In genomic region chr5:84715686-84716085, GRCh38 we compare ENCODE assay signal across 20 cellular contexts.
"Had no signal": no experiment of that assay in that cellular context is flagged by ENCODE, and none has a peak within 500 bp of the region (broad histone marks: within the 10 kb centered on the region; RNA-seq: fewer than 3 reads in every experiment).

No MANE protein-coding gene starts in this region.

- H3K9me3 Mint-ChIP-seq: neural crest cell; stimulated activated naive CD8-positive, alpha-beta T cell treated with anti-CD3 and anti-CD28 coated beads, Interleukin-15, amount 100 ng/mL, for 72 hours had no signal

- H3K4me1 Mint-ChIP-seq: neural crest cell; stimulated activated memory B cell treated with anti-CD40 and anti-IgM and Interleukin-4, amounts not matched to agents 10 μg/mL and 1 μg/mL and 100 μg/mL, for 72 hours; stimulated activated naive CD8-positive, alpha-beta T cell treated with anti-CD3 and anti-CD28 coated beads, Interleukin-15, amount 100 ng/mL, for 72 hours had no signal

- H3K4me3 Mint-ChIP-seq: dendritic cell treated with granulocyte-macrophage colony-stimulating factor and Interleukin-4, amounts not matched to agents 40 ng/mL and 50 ng/mL, for 4 days; effector memory CD8-positive, alpha-beta T cell; naive thymus-derived CD8-positive, alpha-beta T cell; neural crest cell; stimulated activated memory B cell treated with anti-CD40 and anti-IgM and Interleukin-4, amounts not matched to agents 10 μg/mL and 1 μg/mL and 100 μg/mL, for 72 hours; stimulated activated naive CD8-positive, alpha-beta T cell treated with anti-CD3 and anti-CD28 coated beads, Interleukin-15, amount 100 ng/mL, for 72 hours had no signal

- H3K27me3 Mint-ChIP-seq: dendritic cell treated with granulocyte-macrophage colony-stimulating factor and Interleukin-4, amounts not matched to agents 40 ng/mL and 50 ng/mL, for 4 days; effector memory CD8-positive, alpha-beta T cell; naive thymus-derived CD8-positive, alpha-beta T cell; stimulated activated memory B cell treated with anti-CD40 and anti-IgM and Interleukin-4, amounts not matched to agents 10 μg/mL and 1 μg/mL and 100 μg/mL, for 72 hours; stimulated activated naive CD8-positive, alpha-beta T cell treated with anti-CD3 and anti-CD28 coated beads, Interleukin-15, amount 100 ng/mL, for 72 hours had no signal

- H3K27me3 ChIP-seq: heart left ventricle, spleen, testis, tibial nerve, upper lobe of right lung, vagina had no signal

- H3K36me3 ChIP-seq: heart left ventricle, spleen, tibial nerve, upper lobe of right lung, vagina had no signal

- H3K27ac ChIP-seq: heart left ventricle, spleen, testis, tibial nerve, upper lobe of right lung, vagina had no signal

- ATAC-seq: effector memory CD8-positive, alpha-beta T cell; heart left ventricle; naive thymus-derived CD8-positive, alpha-beta T cell; sciatic nerve; stimulated activated memory B cell treated with anti-CD40 and anti-IgM and Interleukin-4, amounts not matched to agents 10 μg/mL and 1 μg/mL and 100 μg/mL, for 72 hours; stimulated activated naive CD8-positive, alpha-beta T cell treated with anti-CD3 and anti-CD28 coated beads, Interleukin-15, amount 100 ng/mL, for 72 hours; upper lobe of right lung had no signal

- H3K4me3 ChIP-seq: heart left ventricle, spleen, testis, tibial nerve, upper lobe of right lung, vagina had no signal

- H3K9me3 ChIP-seq: testis, upper lobe of right lung, vagina had no signal

- H3K36me3 Mint-ChIP-seq: naive thymus-derived CD8-positive, alpha-beta T cell; stimulated activated memory B cell treated with anti-CD40 and anti-IgM and Interleukin-4, amounts not matched to agents 10 μg/mL and 1 μg/mL and 100 μg/mL, for 72 hours had no signal

- H3K27ac Mint-ChIP-seq: dendritic cell treated with granulocyte-macrophage colony-stimulating factor and Interleukin-4, amounts not matched to agents 40 ng/mL and 50 ng/mL, for 4 days; effector memory CD8-positive, alpha-beta T cell; naive thymus-derived CD8-positive, alpha-beta T cell; stimulated activated memory B cell treated with anti-CD40 and anti-IgM and Interleukin-4, amounts not matched to agents 10 μg/mL and 1 μg/mL and 100 μg/mL, for 72 hours; stimulated activated naive CD8-positive, alpha-beta T cell treated with anti-CD3 and anti-CD28 coated beads, Interleukin-15, amount 100 ng/mL, for 72 hours had no signal

- H3K4me1 ChIP-seq: heart left ventricle, spleen, testis, tibial nerve, upper lobe of right lung, vagina had no signal

- DNase-seq: effector memory CD8-positive, alpha-beta T cell; erythroblast; heart left ventricle; hippocampal formation; kidney glomerular epithelial cell; naive thymus-derived CD8-positive, alpha-beta T cell; posterior cingulate gyrus; spleen; stimulated activated CD4-positive, alpha-beta T cell treated with anti-CD3 and anti-CD28 coated beads, Interleukin-15, amount 100 ng/mL, for 24 hours; stimulated activated CD4-positive, alpha-beta T cell treated with anti-CD3 and anti-CD28 coated beads, Interleukin-1b, Interleukin-23, amount 100 ng/mL, for 48 hours; stimulated activated CD4-positive, alpha-beta T cell treated with anti-CD3 and anti-CD28 coated beads, Interleukin-4, amount 100 ng/mL, for 24 hours; stimulated activated naive CD8-positive, alpha-beta T cell treated with anti-CD3 and anti-CD28 coated beads, Interleukin-15, amount 100 ng/mL, for 72 hours; testis; upper lobe of right lung had no signal
